ENCODE assay signal across 26 cellular contexts in the genomic region with DNA sequence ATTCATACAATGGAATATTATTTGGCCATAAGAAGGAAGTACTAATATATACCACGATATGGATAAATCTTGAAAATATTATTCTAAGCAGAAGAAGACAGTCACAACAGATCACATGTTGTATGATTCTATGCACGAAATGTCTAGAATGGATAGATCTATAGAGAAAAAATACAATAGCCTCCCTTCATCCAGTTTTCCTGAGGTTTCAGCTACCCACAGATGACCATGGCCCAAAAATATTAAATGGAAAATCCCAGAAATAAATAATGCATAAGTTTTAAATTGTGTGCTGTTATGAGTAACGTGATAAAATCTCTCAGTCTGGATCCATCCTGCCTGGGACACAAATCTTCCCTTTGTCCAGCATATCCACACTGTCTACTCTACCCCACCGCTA.
"Had no signal": no experiment of that assay in that cellular context is flagged by ENCODE, and none has a peak within 500 bp of the region (broad histone marks: within the 10 kb centered on the region; RNA-seq: fewer than 3 reads in every experiment).

No MANE protein-coding gene starts in this region.

- H3K4me1 ChIP-seq: stomach, suprapubic skin, testis, thyroid gland, tibial artery, tibial nerve, transverse colon, upper lobe of left lung, upper lobe of right lung, uterus, vagina had no signal

- DNase-seq: stimulated activated CD4-positive, alpha-beta T cell treated with anti-CD3 and anti-CD28 coated beads, Interleukin-2, amount 100 ng/mL, for 48 hours; stimulated activated CD4-positive, alpha-beta T cell treated with anti-CD3 and anti-CD28 coated beads, Interleukin-4, amount 100 ng/mL, for 1 hour; stimulated activated CD4-positive, alpha-beta T cell treated with anti-CD3 and anti-CD28 coated beads, Interleukin-4, amount 100 ng/mL, for 24 hours; stimulated activated CD4-positive, alpha-beta T cell treated with anti-CD3 and anti-CD28 coated beads, Interleukin-4, amount 100 ng/mL, for 4 hours; stimulated activated CD8-positive, alpha-beta memory T cell treated with anti-CD3 and anti-CD28 coated beads, Interleukin-4, amount 100 ng/mL, for 48 hours; stimulated activated naive B cell treated with anti-CD40 and anti-IgM and Interleukin-4, amounts not matched to agents 10 μg/mL and 1 μg/mL and 100 μg/mL, for 72 hours; stimulated activated naive CD4-positive, alpha-beta T cell; stimulated activated naive CD4-positive, alpha-beta T cell treated with Interleukin-2 at 50 U/mL for 16 hours; stimulated activated naive CD8-positive, alpha-beta T cell treated with anti-CD3 and anti-CD28 coated beads, Interleukin-15, amount 100 ng/mL, for 72 hours; stimulated activated naive CD8-positive, alpha-beta T cell treated with anti-CD3 and anti-CD28 coated beads, Interleukin-15, Interleukin-2, amounts not matched to agents 100 U/mL and 50 U/mL, for 24 hours; stomach; substantia nigra; testis; thyroid gland; tibial artery; transverse colon; trophoblast cell; upper lobe of left lung; upper lobe of right lung; uterus had no signal

- H3K36me3 ChIP-seq: stomach, suprapubic skin, thoracic aorta, thyroid gland, tibial artery, tibial nerve, transverse colon, upper lobe of left lung, upper lobe of right lung, uterus, vagina had no signal

- H3K27me3 ChIP-seq: testis, thyroid gland, tibial artery, tibial nerve, transverse colon, upper lobe of left lung, uterus, vagina had no signal

- H3K27ac ChIP-seq: stomach, suprapubic skin, testis, thoracic aorta, thyroid gland, tibial artery, tibial nerve, transverse colon, upper lobe of left lung, upper lobe of right lung, uterus, vagina had no signal

- H3K4me3 ChIP-seq: stomach, suprapubic skin, testis, thoracic aorta, thyroid gland, tibial artery, tibial nerve, transverse colon, upper lobe of left lung, upper lobe of right lung, uterus, vagina had no signal

- H3K9me3 ChIP-seq: suprapubic skin, testis, thyroid gland, tibial artery, upper lobe of right lung, uterus, vagina had no signal

- ATAC-seq: stimulated activated effector memory CD8-positive, alpha-beta T cell treated with anti-CD3 and anti-CD28 coated beads, Interleukin-12 subunit alpha, Interleukin-12 subunit beta, amount 100 ng/mL, for 72 hours; stimulated activated memory B cell treated with anti-CD40 and anti-IgM and Interleukin-4, amounts not matched to agents 10 μg/mL and 1 μg/mL and 100 μg/mL, for 72 hours; stimulated activated naive B cell treated with anti-CD40 and anti-IgM and Interleukin-4, amounts not matched to agents 10 μg/mL and 1 μg/mL and 100 μg/mL, for 72 hours; stimulated activated naive CD8-positive, alpha-beta T cell treated with anti-CD3 and anti-CD28 coated beads, Interleukin-15, amount 100 ng/mL, for 72 hours; stimulated activated naive CD8-positive, alpha-beta T cell treated with anti-CD3 and anti-CD28 coated beads, Interleukin-15, Interleukin-2, amounts not matched to agents 100 U/mL and 50 U/mL, for 24 hours had no signal
